In genomic region chr17:15526292-15527218, GRCh38 we compare ENCODE assay signal across 8 cellular contexts. TPM values are rescaled to one million over a fixed set of nuclear protein-coding genes. Genes with fewer than 3 reads are reported as not detected.
DNase-seq lines count a peak whose midpoint lies in the region; ATAC-seq and TF ChIP-seq lines count a peak whose summit lies in the region.
"Not testable (repeated sequence)": the region's sequence is repeated elsewhere in the genome, so short reads cannot be mapped to it uniquely, and the experiment has no call there.

No MANE protein-coding gene starts in this region.

- H3K27ac ChIP-seq in MM.1S (ENCODE audit: low read length); Peyer's patch; esophagus muscularis mucosa (replicated peaks in 1 of 4); sigmoid colon: not testable (repeated sequence)

- not testable (repeated sequence) for TF ChIP-seq POLR2A in Peyer's patch (IDR thresholded peaks at IDR 0.05); esophagus muscularis mucosa (IDR thresholded peaks at IDR 0.05; ENCODE audit: low read depth); sigmoid colon (IDR thresholded peaks at IDR 0.05)

- H3K9me2 ChIP-seq in MM.1S (replicated peaks; ENCODE audit: insufficient read depth, low read length), result not testable (repeated sequence)

- peaks cover 10% of the 10 kb centered on the region for H3K36me3 Mint-ChIP-seq in activated T-helper 1 cell treated with anti-CD3 and anti-CD28 coated beads, Interleukin-12 subunit alpha, Interleukin-12 subunit beta, Interleukin-2, Interleukin-4 antibody, amounts not matched to agents 30 ng/mL and 10 ng/mL and 1 ng/mL, durations not matched to agents 14 hours and 24 hours and 36 hours (ENCODE audit: low read depth)

- 57% methylated on average over 7 of the region's 8 CpGs for WGBS in esophagus muscularis mucosa
- 51 to 56% methylated on average over 8 of the region's 8 CpGs for WGBS in sigmoid colon, 2 donors

- not testable (repeated sequence) for H3K27ac Mint-ChIP-seq in activated T-helper 1 cell treated with anti-CD3 and anti-CD28 coated beads, Interleukin-12 subunit alpha, Interleukin-12 subunit beta, Interleukin-2, Interleukin-4 antibody, amounts not matched to agents 30 ng/mL and 10 ng/mL and 1 ng/mL, durations not matched to agents 14 hours and 24 hours and 36 hours

- peak; percentile 80 for DNase-seq in Ammon's horn (ENCODE audit: low spot score)
- DNase-seq in MM.1S, result peak; percentile 16
- not testable (repeated sequence) for DNase-seq in Peyer's patch; esophagus muscularis mucosa (ENCODE audit: extremely low spot score); left lobe of liver (ENCODE audit: low spot score); sigmoid colon
- DNase-seq in activated T-helper 1 cell treated with anti-CD3 and anti-CD28 coated beads, Interleukin-12 subunit alpha, Interleukin-12 subunit beta, Interleukin-2, Interleukin-4 antibody, amounts not matched to agents 30 ng/mL and 10 ng/mL and 1 ng/mL, durations not matched to agents 14 hours and 24 hours and 36 hours (ENCODE audit: low spot score), result peak; percentile 3

- not testable (repeated sequence) for H3K4me2 ChIP-seq in MM.1S (ENCODE audit: low read depth, low read length)

- not testable (repeated sequence) for H3K79me2 ChIP-seq in MM.1S (ENCODE audit: low read length)

- H3K27me3 ChIP-seq in MM.1S (replicated peaks; ENCODE audit: insufficient read depth, low read length); Peyer's patch; esophagus muscularis mucosa; sigmoid colon: not testable (repeated sequence)

- not testable (repeated sequence) for H3K9me3 Mint-ChIP-seq in activated T-helper 1 cell treated with anti-CD3 and anti-CD28 coated beads, Interleukin-12 subunit alpha, Interleukin-12 subunit beta, Interleukin-2, Interleukin-4 antibody, amounts not matched to agents 30 ng/mL and 10 ng/mL and 1 ng/mL, durations not matched to agents 14 hours and 24 hours and 36 hours

- TF ChIP-seq EP300 in esophagus muscularis mucosa (IDR thresholded peaks at IDR 0.05); sigmoid colon (IDR thresholded peaks at IDR 0.05): not testable (repeated sequence)

- not testable (repeated sequence) for H3K4me1 ChIP-seq in MM.1S (ENCODE audit: low read length); esophagus muscularis mucosa; sigmoid colon
- H3K4me1 ChIP-seq in Peyer's patch, result peaks cover 0 to 11% (median 0%) of the 10 kb centered on the region in 4 donors

- H2AFZ ChIP-seq in MM.1S (ENCODE audit: low read length), result not testable (repeated sequence)

- not testable (repeated sequence) for H3K4me3 ChIP-seq in MM.1S (ENCODE audit: low read length); Peyer's patch; esophagus muscularis mucosa; sigmoid colon

- H3F3A ChIP-seq in MM.1S (ENCODE audit: insufficient read depth, low read length), result not testable (repeated sequence)

- H4K20me1 ChIP-seq in MM.1S (ENCODE audit: insufficient read depth, low read length), result not testable (repeated sequence)

- H3K9me3 ChIP-seq in MM.1S (replicated peaks; ENCODE audit: insufficient read depth, low read length); Peyer's patch; esophagus muscularis mucosa; sigmoid colon: not testable (repeated sequence)

- intact Hi-C loops in activated T-helper 1 cell treated with anti-CD3 and anti-CD28 coated beads, Interleukin-12 subunit alpha, Interleukin-12 subunit beta, Interleukin-2, Interleukin-4 antibody, amounts not matched to agents 30 ng/mL and 10 ng/mL and 1 ng/mL, durations not matched to agents 14 hours and 24 hours and 36 hours (cut with micrococcal nuclease), result loop anchor here (5.0 kb wide), 1 partner anchor 264 kb away; no protein-coding TSS in a partner anchor
- intact Hi-C loops in esophagus muscularis mucosa (cut with DNase I); sigmoid colon (cut with DNase I): not testable (repeated sequence)

- not testable (repeated sequence) for H3K27me3 Mint-ChIP-seq in activated T-helper 1 cell treated with anti-CD3 and anti-CD28 coated beads, Interleukin-12 subunit alpha, Interleukin-12 subunit beta, Interleukin-2, Interleukin-4 antibody, amounts not matched to agents 30 ng/mL and 10 ng/mL and 1 ng/mL, durations not matched to agents 14 hours and 24 hours and 36 hours (ENCODE audit: insufficient read depth)

- ATAC-seq in GM18498 (IDR thresholded peaks at IDR 0.05; ENCODE audit: unreplicated experiment) (peak; percentile 62), left lobe of liver (peak; percentile 86)

- H3K4me1 Mint-ChIP-seq in activated T-helper 1 cell treated with anti-CD3 and anti-CD28 coated beads, Interleukin-12 subunit alpha, Interleukin-12 subunit beta, Interleukin-2, Interleukin-4 antibody, amounts not matched to agents 30 ng/mL and 10 ng/mL and 1 ng/mL, durations not matched to agents 14 hours and 24 hours and 36 hours (ENCODE audit: low read depth), result not testable (repeated sequence)

- not testable (repeated sequence) for H3K4me3 Mint-ChIP-seq in activated T-helper 1 cell treated with anti-CD3 and anti-CD28 coated beads, Interleukin-12 subunit alpha, Interleukin-12 subunit beta, Interleukin-2, Interleukin-4 antibody, amounts not matched to agents 30 ng/mL and 10 ng/mL and 1 ng/mL, durations not matched to agents 14 hours and 24 hours and 36 hours

- not testable (repeated sequence) for H3K9ac ChIP-seq in MM.1S (ENCODE audit: low read length)

- TF ChIP-seq CTCF in MM.1S (IDR thresholded peaks at IDR 0.05; ENCODE audit: low read length) (peak; percentile 18; the same call in 1 of the 2 replicates), Peyer's patch (IDR thresholded peaks at IDR 0.05) (peak in 4 of 6 experiments; percentile 45 to 64 (median 59)), esophagus muscularis mucosa (IDR thresholded peaks at IDR 0.05) (peak; percentile 63 to 73 (median 65)), sigmoid colon (IDR thresholded peaks at IDR 0.05) (peak in 3 of 4 experiments; percentile 34 to 61 (median 39))

- H3K36me3 ChIP-seq in MM.1S (replicated peaks; ENCODE audit: insufficient read depth, low read length); Peyer's patch; esophagus muscularis mucosa; sigmoid colon: not testable (repeated sequence)

RNA-seq across cellular contexts. Expression of gene TVP23C, which starts 36.7 kb away (rescaled TPM):
- total RNA-seq in Peyer's patch (10 to 100 TPM; 17.3 to 53.2 (median 31.0) TPM), esophagus muscularis mucosa (10 to 100 TPM in 1 of 4 donors, 1 to 10 TPM in 3; 4.3 to 19.9 (median 6.1) TPM), left lobe of liver (4.1 TPM), sigmoid colon (10 to 100 TPM in 3 of 4 donors, 1 to 10 TPM in 1; 8.2 to 18.1 (median 13.4) TPM)
- 8.9 and 10.8 TPM in 2 replicates for total RNA-seq in activated T-helper 1 cell treated with anti-CD3 and anti-CD28 coated beads, Interleukin-12 subunit alpha, Interleukin-12 subunit beta, Interleukin-2, Interleukin-4 antibody, amounts not matched to agents 30 ng/mL and 10 ng/mL and 1 ng/mL, durations not matched to agents 14 hours and 24 hours and 36 hours
- polyA plus RNA-seq in sigmoid colon, result 1 to 10 TPM in 2 of 3 donors, not detected in 1; 1.4 to 6.2 TPM

RNA-seq across cellular contexts. Expression of gene CDRT4, which starts 59.1 kb away (rescaled TPM):
- total RNA-seq in Peyer's patch (10 to 100 TPM in 3 of 4 donors, not detected in 1; 17.9 to 28.5 (median 26.4) TPM), esophagus muscularis mucosa (1 to 10 TPM; 1.6 to 6.6 (median 3.4) TPM), left lobe of liver (1.7 TPM), sigmoid colon (1 to 10 TPM in 3 of 4 donors, not detected in 1; 2.5 to 5.0 (median 3.8) TPM)
- 2.1 and 2.4 TPM in 2 replicates for total RNA-seq in activated T-helper 1 cell treated with anti-CD3 and anti-CD28 coated beads, Interleukin-12 subunit alpha, Interleukin-12 subunit beta, Interleukin-2, Interleukin-4 antibody, amounts not matched to agents 30 ng/mL and 10 ng/mL and 1 ng/mL, durations not matched to agents 14 hours and 24 hours and 36 hours
- 1 to 10 TPM; 1.8 to 6.6 (median 3.5) TPM for polyA plus RNA-seq in sigmoid colon
